ENCODE assay signal across 11 cellular contexts in genomic region chr1:116737855-116738318, GRCh38. TPM values are rescaled to one million over a fixed set of nuclear protein-coding genes. Genes with fewer than 3 reads are reported as not detected.
A peak's percentile ranks its signal among the peaks of the same experiment; 100 is the strongest.
DNase-seq lines count a peak whose midpoint lies in the region; ATAC-seq, FAIRE-seq and TF ChIP-seq lines count a peak whose summit lies in the region.
"Had no signal": no experiment of that assay in that cellular context is flagged by ENCODE, and none has a peak within 500 bp of the region (broad histone marks: within the 10 kb centered on the region; RNA-seq: fewer than 3 reads in every experiment).

No MANE protein-coding gene starts in this region.

- 9% methylated on average over 7 of the region's 7 CpGs for whole genome bisulfite sequencing in GM12878 (ENCODE audit: insufficient coverage, insufficient replicate concordance, low lambda C conversion rate, missing lambda C conversion rate)
- WGBS in thymus: 71% methylated on average over 7 of the region's 7 CpGs

- intact Hi-C loops in GM12878 (cut with micrococcal nuclease; ENCODE audit: unreplicated experiment): loop anchor here (1.0 to 2.0 kb wide), 9 partner anchors 25 to 263 kb away; partner anchors contain the start of gene CD101

- H3K27ac ChIP-seq in GM12878 (ENCODE audit: control insufficient read depth, insufficient read depth): peak overlapping the region; percentile 97
- H3K27ac ChIP-seq in thymus (ENCODE audit: low read depth): peak overlapping the region; percentile 90
- H3K27ac ChIP-seq: A549, brain microvascular endothelial cell had no signal

- no peaks in the 10 kb centered on the region for H3K9me2 ChIP-seq in Loucy (replicated peaks; ENCODE audit: low read depth, low read length)

- H3K79me2 ChIP-seq in Loucy (ENCODE audit: insufficient read depth, low read length) (no peaks in the 10 kb centered on the region), GM12878 (ENCODE audit: control insufficient read depth, insufficient read depth, low read length) (no peaks in the 10 kb centered on the region)

- SMC1A ChIA-PET in GM12878 (lab: Charles Lee; ENCODE audit: uncharacterized antibody, unreplicated experiment): interaction anchor here (0.6 to 8.0 kb wide), 46 partner anchors 10 to 324 kb away, joined by 3 to 224 read pairs (median 8); partner anchors contain the start of genes CD101, CD2 and TTF2

- TF ChIP-seq CTCF in Loucy (conservative IDR thresholded peaks at IDR 0.05; ENCODE audit: low read length) (no peak), GM12878 (IDR thresholded peaks at IDR 0.05 in 2 of 3, conservative IDR thresholded peaks at IDR 0.05 in 1 of 3; ENCODE audit: control insufficient read depth in 2 of 3, extremely low read depth in 1 of 3, insufficient read depth in 1 of 3, low read depth in 3 of 3, low read length in 3 of 3) (no peak)

- RAD21 ChIA-PET in GM12878 (lab: Charles Lee; ENCODE audit: unreplicated experiment): interaction anchor here (0.7 to 7.3 kb wide), 45 partner anchors 12 to 391 kb away, joined by 3 to 176 read pairs (median 9); partner anchors contain the start of genes CD101, CD2 and TTF2

- peak overlapping the region; percentile 24 for H3K9ac ChIP-seq in Loucy (ENCODE audit: low read depth, low read length, poor library complexity, severe bottlenecking)
- peak overlapping the region; percentile 49 for H3K9ac ChIP-seq in GM12878 (ENCODE audit: control insufficient read depth, insufficient read depth, low read length)

- H3K9me3 ChIP-seq in Loucy (ENCODE audit: insufficient read depth, low read depth, low read length): peaks cover 2% of the 10 kb centered on the region; the same call in 1 of the 2 replicates
- H3K9me3 ChIP-seq in GM12878 (replicated peaks; ENCODE audit: control insufficient read depth, insufficient read depth, low read length): peaks cover 12% of the 10 kb centered on the region; the same call in 2 of the 3 replicates
- peaks cover 3% of the 10 kb centered on the region for H3K9me3 ChIP-seq in thymus (ENCODE audit: control insufficient read depth)

- H3K4me1 ChIP-seq in Loucy (ENCODE audit: insufficient read depth, low read length, poor library complexity, severe bottlenecking) (peaks cover 22% of the 10 kb centered on the region), GM12878 (ENCODE audit: control insufficient read depth, insufficient read depth, low read length) (peaks cover 39% of the 10 kb centered on the region), thymus (ENCODE audit: control insufficient read depth, insufficient read depth, low read length) (peaks cover 23% of the 10 kb centered on the region)
- H3K4me1 ChIP-seq: A549 had no signal

- no peaks in the 10 kb centered on the region for H4K20me1 ChIP-seq in Loucy (ENCODE audit: insufficient read depth, low read length, poor library complexity, severe bottlenecking)
- no peaks in the 10 kb centered on the region for H4K20me1 ChIP-seq in GM12878 (ENCODE audit: control insufficient read depth, insufficient read depth)

- no peak for TF ChIP-seq POLR2A in GM12878 (IDR thresholded peaks at IDR 0.05; ENCODE audit: low read depth, low read length)

- 0 out of 2 replicates have a peak overlapping the region, but pooled peaks have one; percentile 31 for H2AFZ ChIP-seq in Loucy (ENCODE audit: low read length)
- no peak overlapping the region for H2AFZ ChIP-seq in GM12878 (ENCODE audit: control insufficient read depth, low read depth, low read length)

- H3K4me3 ChIP-seq in Loucy (ENCODE audit: low read length, poor library complexity, severe bottlenecking): no peak overlapping the region
- H3K4me3 ChIP-seq in GM12878: no peak overlapping the region
- no peak overlapping the region for H3K4me3 ChIP-seq in thymus (ENCODE audit: low read length)
- H3K4me3 ChIP-seq: A549 had no signal

- in situ Hi-C loops in GM12878 (cut with MboI): loop anchor here (5.0 kb wide), 2 partner anchors 84 to 314 kb away; no protein-coding TSS in a partner anchor

- POLR2A ChIA-PET in GM12878 (lab: Charles Lee): interaction anchor here (0.6 to 6.1 kb wide), 28 partner anchors 13 to 328 kb away, joined by 3 to 45 read pairs (median 4); partner anchors contain the start of genes CD2 and TTF2

- no peak for TF ChIP-seq EP300 in GM12878 (IDR thresholded peaks at IDR 0.05; ENCODE audit: borderline replicate concordance in 1 of 2, control insufficient read depth in 1 of 2, low read depth in 2 of 2, low read length in 2 of 2)

- BruUV-seq in GM12878 (replicated peaks; lab: Mats Ljungman, UMichigan): TSS peak; percentile 51

- TF ChIP-seq RAD21 in GM12878 (IDR thresholded peaks at IDR 0.05; ENCODE audit: insufficient read depth, low read depth, low read length): no peak

- no peaks in the 10 kb centered on the region for H3K36me3 ChIP-seq in Loucy (ENCODE audit: insufficient read depth, low read length)
- H3K36me3 ChIP-seq in GM12878 (ENCODE audit: control insufficient read depth in 2 of 2, insufficient read depth in 2 of 2, low read length in 1 of 2): no peaks in the 10 kb centered on the region
- H3K36me3 ChIP-seq in thymus (ENCODE audit: control insufficient read depth, insufficient read depth): no peaks in the 10 kb centered on the region
- H3K36me3 ChIP-seq: brain microvascular endothelial cell had no signal

- peak; percentile 81 for DNase-seq in activated effector memory CD4-positive, alpha-beta T cell treated with anti-CD3 and anti-CD28 coated beads, Interleukin-2, amount 50 U/mL, for 16 hours
- no peak for DNase-seq in activated effector memory CD4-positive, alpha-beta T cell treated with Interleukin-2 at 50 U/mL for 16 hours
- DNase-seq in GM12878 (ENCODE audit: low read depth, low spot score) (peak; percentile 48), NCI-H2029 (lab: John Stamatoyannopoulos, UW) (no peak)
- no peak for DNase-seq in effector CD8-positive, alpha-beta T cell (lab: John Stamatoyannopoulos, UW)

- H3F3A ChIP-seq in Loucy (ENCODE audit: low read depth): no peaks in the 10 kb centered on the region

- no peak for FAIRE-seq in GM12878 (lab: Jason Lieb, UNC)
- FAIRE-seq: A549 had no signal

- CTCF ChIA-PET in GM12878 (lab: Yijun Ruan, JAX): interaction anchor here (0.7 to 7.6 kb wide), 52 partner anchors 9 to 599 kb away, joined by 3 to 126 read pairs (median 6); partner anchors contain the start of genes CD101 and TTF2

- H3K27me3 ChIP-seq in Loucy (ENCODE audit: insufficient read depth, low read length, poor library complexity, severe bottlenecking) (no peaks in the 10 kb centered on the region), GM12878 (replicated peaks in 1 of 2; ENCODE audit: control insufficient read depth in 2 of 2, insufficient read depth in 2 of 2, low read length in 1 of 2) (no peaks in the 10 kb centered on the region), thymus (ENCODE audit: control insufficient read depth, insufficient read depth) (no peaks in the 10 kb centered on the region)
- H3K27me3 ChIP-seq: brain microvascular endothelial cell had no signal

- H3K4me2 ChIP-seq in Loucy (ENCODE audit: low read depth, low read length, poor library complexity, severe bottlenecking) (no peak overlapping the region), GM12878 (ENCODE audit: control insufficient read depth, insufficient read depth) (peak overlapping the region; percentile 21)
- H3K4me2 ChIP-seq: A549 had no signal

- ATAC-seq in GM12878 (peak; percentile 59), GM19397 (IDR thresholded peaks at IDR 0.05; ENCODE audit: unreplicated experiment) (no peak)

TF ChIP-seq in GM12878, 131 proteins besides CTCF, POLR2A, EP300 and RAD21 (continues in another document):
- TF ChIP-seq ATF2 (IDR thresholded peaks at IDR 0.05; ENCODE audit: low read length) (peak; percentile 83), FOXK2 (IDR thresholded peaks at IDR 0.05) (no peak)
- TF ChIP-seq, protein P1, sequence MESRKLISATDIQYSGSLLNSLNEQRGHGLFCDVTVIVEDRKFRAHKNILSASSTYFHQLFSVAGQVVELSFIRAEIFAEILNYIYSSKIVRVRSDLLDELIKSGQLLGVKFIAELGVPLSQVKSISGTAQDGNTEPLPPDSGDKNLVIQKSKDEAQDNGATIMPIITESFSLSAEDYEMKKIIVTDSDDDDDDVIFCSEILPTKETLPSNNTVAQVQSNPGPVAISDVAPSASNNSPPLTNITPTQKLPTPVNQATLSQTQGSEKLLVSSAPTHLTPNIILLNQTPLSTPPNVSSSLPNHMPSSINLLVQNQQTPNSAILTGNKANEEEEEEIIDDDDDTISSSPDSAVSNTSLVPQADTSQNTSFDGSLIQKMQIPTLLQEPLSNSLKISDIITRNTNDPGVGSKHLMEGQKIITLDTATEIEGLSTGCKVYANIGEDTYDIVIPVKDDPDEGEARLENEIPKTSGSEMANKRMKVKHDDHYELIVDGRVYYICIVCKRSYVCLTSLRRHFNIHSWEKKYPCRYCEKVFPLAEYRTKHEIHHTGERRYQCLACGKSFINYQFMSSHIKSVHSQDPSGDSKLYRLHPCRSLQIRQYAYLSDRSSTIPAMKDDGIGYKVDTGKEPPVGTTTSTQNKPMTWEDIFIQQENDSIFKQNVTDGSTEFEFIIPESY (IDR thresholded peaks at IDR 0.05): no peak

RNA-seq across cellular contexts. Expression of gene CD2, which starts 16.3 kb away (rescaled TPM):
- total RNA-seq in GM12878 (2013; cell fraction: nucleolus; rRNA removed): 0.67 TPM in 1 of 2 replicates, not detected in the other
- total RNA-seq in GM12878 (2014; rRNA removed) (1.4 and 3.1 TPM in 2 replicates), GM12878 (2014; rRNA removed; fragmentation: Illumina TruSeq; extraction: Trizol) (4.1 and 4.8 TPM in 2 replicates), GM12878 (2021) (2.4 and 2.9 TPM in 2 replicates)
- not detected for polyA plus RNA-seq in GM12878 (2011; ENCODE audit: low read depth)
- polyA plus RNA-seq in GM12878 (2011; rRNA removed) (0.12 and 0.15 TPM in 2 replicates), GM12878 (2014; fragmentation: Illumina TruSeq; extraction: Trizol) (4.2 and 8.8 TPM in 2 replicates), GM12878 (2014; fragmentation: Nextera tagmentation; extraction: Ambion mirVana) (1 to 10 TPM; 3.0 to 4.3 TPM), GM12878 (2014; rRNA removed) (1.8 and 2.7 TPM in 2 replicates), GM12878 (2016; fragmentation: Nextera tagmentation; extraction: Ambion mirVana) (1 to 10 TPM; 1.1 to 1.6 TPM), thymus (244 TPM)
- 0.07 and 0.13 TPM in 2 replicates for polyA plus RNA-seq in GM12878 (2011; cell fraction: cytosol; rRNA removed)
- 0.15 TPM in 1 of 2 replicates, not detected in the other for polyA plus RNA-seq in GM12878 (2011; cell fraction: nucleus; rRNA removed)
- polyA plus RNA-seq in GM12878 (2012): not detected in 2 replicates
- 0.15 TPM in 1 of 2 replicates, not detected in the other for polyA minus RNA-seq in GM12878 (2011; rRNA and poly(A)+ RNA removed)
- not detected in 2 replicates for polyA minus RNA-seq in GM12878 (2011; cell fraction: cytosol; rRNA and poly(A)+ RNA removed)
- polyA minus RNA-seq in GM12878 (2011; cell fraction: nucleus; rRNA and poly(A)+ RNA removed): not detected in 2 replicates
- total RNA-seq: pulmonary artery endothelial cell had no signal
- polyA plus RNA-seq: A549 had no signal

Comparison
In these comparisons a context has a peak if more than half of its experiments do, and no peak if none do; other contexts are left out.
1. DNase-seq: peak in activated effector memory CD4-positive, alpha-beta T cell treated with anti-CD3 and anti-CD28 coated beads, Interleukin-2, amount 50 U/mL, for 16 hours (single experiment) and GM12878 (single experiment); none in activated effector memory CD4-positive, alpha-beta T cell treated with Interleukin-2 at 50 U/mL for 16 hours (single experiment), effector CD8-positive, alpha-beta T cell (single experiment) and NCI-H2029 (single experiment).
2. RNA of gene CD2, which starts 16.3 kb away (polyA plus RNA-seq): 244 TPM in thymus (single experiment); 0.07 to 8.8 TPM in GM12878; every median in the first group is over 10 times any median in the second.